ENCODE assay signal across 1 cellular context in the genomic region with DNA sequence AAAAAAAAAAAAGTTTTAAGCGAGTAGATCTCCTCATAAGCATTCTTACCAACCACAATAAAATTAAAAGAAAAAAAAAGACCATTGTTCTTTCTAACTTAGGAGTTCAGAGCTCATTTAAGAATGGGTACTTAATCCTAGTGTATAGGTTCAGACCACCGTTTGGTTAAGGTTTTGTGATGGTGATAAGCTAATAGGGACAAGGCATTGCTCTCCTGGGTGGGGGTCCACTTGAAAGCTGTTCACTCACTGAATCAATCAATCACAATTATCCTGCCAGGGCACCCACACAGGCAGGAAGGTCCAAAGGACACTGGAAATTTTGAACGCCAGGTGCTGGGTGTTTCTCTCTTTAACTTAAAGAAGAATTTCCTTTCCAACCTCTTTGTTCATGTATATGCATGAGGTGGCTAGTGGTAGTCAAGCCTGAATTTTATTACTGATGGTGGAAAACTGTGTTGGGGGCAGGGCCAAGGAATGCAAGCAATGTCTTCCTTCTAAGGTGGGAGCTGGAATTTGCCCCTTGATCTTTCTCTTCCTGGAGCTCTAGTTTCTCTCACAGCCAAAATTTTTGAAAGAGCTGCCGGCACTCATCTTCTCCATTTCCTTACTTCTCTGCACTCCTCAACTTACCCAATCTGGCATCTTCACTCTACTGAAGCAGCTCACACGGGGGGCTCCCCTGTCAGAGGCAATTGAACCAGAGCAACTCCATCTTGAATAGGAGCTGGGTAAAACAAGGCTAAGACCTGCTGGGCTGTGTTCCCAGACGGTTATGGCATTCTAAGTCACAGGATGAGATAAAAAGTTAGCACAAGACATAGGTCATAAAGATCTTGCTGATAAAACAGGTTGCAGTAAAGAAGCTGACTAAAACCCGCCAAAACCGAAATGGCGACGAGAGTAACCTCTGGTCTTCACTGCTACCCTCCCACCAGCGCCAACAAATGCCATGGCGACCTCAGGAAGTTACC.
TF ChIP-seq lines count a peak whose summit lies in the region.

No MANE protein-coding gene starts in this region.

TF ChIP-seq in K562, 482 proteins besides CTCF, POLR2A, EP300 and RAD21 (continued from another document and continues in another):
- TF ChIP-seq, protein P1, sequence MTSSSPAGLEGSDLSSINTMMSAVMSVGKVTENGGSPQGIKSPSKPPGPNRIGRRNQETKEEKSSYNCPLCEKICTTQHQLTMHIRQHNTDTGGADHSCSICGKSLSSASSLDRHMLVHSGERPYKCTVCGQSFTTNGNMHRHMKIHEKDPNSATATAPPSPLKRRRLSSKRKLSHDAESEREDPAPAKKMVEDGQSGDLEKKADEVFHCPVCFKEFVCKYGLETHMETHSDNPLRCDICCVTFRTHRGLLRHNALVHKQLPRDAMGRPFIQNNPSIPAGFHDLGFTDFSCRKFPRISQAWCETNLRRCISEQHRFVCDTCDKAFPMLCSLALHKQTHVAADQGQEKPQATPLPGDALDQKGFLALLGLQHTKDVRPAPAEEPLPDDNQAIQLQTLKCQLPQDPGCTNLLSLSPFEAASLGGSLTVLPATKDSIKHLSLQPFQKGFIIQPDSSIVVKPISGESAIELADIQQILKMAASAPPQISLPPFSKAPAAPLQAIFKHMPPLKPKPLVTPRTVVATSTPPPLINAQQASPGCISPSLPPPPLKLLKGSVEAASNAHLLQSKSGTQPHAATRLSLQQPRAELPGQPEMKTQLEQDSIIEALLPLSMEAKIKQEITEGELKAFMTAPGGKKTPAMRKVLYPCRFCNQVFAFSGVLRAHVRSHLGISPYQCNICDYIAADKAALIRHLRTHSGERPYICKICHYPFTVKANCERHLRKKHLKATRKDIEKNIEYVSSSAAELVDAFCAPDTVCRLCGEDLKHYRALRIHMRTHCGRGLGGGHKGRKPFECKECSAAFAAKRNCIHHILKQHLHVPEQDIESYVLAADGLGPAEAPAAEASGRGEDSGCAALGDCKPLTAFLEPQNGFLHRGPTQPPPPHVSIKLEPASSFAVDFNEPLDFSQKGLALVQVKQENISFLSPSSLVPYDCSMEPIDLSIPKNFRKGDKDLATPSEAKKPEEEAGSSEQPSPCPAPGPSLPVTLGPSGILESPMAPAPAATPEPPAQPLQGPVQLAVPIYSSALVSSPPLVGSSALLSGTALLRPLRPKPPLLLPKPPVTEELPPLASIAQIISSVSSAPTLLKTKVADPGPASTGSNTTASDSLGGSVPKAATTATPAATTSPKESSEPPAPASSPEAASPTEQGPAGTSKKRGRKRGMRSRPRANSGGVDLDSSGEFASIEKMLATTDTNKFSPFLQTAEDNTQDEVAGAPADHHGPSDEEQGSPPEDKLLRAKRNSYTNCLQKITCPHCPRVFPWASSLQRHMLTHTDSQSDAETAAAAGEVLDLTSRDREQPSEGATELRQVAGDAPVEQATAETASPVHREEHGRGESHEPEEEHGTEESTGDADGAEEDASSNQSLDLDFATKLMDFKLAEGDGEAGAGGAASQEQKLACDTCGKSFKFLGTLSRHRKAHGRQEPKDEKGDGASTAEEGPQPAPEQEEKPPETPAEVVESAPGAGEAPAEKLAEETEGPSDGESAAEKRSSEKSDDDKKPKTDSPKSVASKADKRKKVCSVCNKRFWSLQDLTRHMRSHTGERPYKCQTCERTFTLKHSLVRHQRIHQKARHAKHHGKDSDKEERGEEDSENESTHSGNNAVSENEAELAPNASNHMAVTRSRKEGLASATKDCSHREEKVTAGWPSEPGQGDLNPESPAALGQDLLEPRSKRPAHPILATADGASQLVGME (CRISPR knock-in tag; IDR thresholded peaks at IDR 0.05), result peak; percentile 99
- TF ChIP-seq ZNF431 (CRISPR knock-in tag; IDR thresholded peaks at IDR 0.05) (no peak), U2AF1 (optimal IDR thresholded peaks at IDR 0.05; ENCODE audit: low read depth, low read length) (no peak), GTF3C2 (IDR thresholded peaks at IDR 0.05; ENCODE audit: borderline replicate concordance, extremely low read depth, insufficient read length) (no peak), ZNF165 (CRISPR knock-in tag; IDR thresholded peaks at IDR 0.05; ENCODE audit: borderline replicate concordance) (peak; percentile 99), ZNF584 (CRISPR knock-in tag; IDR thresholded peaks at IDR 0.05; ENCODE audit: low read depth) (peak; percentile 98), HBP1 (CRISPR knock-in tag; IDR thresholded peaks at IDR 0.05) (0 out of 2 replicates have a peak, but pooled peaks have one; percentile 77), CREB5 (CRISPR knock-in tag; IDR thresholded peaks at IDR 0.05) (peak; percentile 94), ELF4 (CRISPR knock-in tag; IDR thresholded peaks at IDR 0.05) (peak; percentile 97), NFXL1 (CRISPR knock-in tag; IDR thresholded peaks at IDR 0.05) (peak; percentile 80; the same call in 1 of the 2 replicates), ZNF57 (CRISPR knock-in tag; IDR thresholded peaks at IDR 0.05) (peak; percentile 52; the same call in 1 of the 2 replicates), ETS2 (tag; IDR thresholded peaks at IDR 0.05; ENCODE audit: borderline replicate concordance, poor library complexity, severe bottlenecking) (peak; percentile 88), FOSL1 (tag; conservative IDR thresholded peaks at IDR 0.05) (0 out of 2 replicates have a peak, but pooled peaks have one; percentile 52), NFIX (CRISPR knock-in tag; IDR thresholded peaks at IDR 0.05; ENCODE audit: low read depth) (peak; percentile 71), ZKSCAN8 (CRISPR knock-in tag; IDR thresholded peaks at IDR 0.05) (peak; percentile 88), HMG20A (CRISPR knock-in tag; conservative IDR thresholded peaks at IDR 0.05) (peak; percentile 86; the same call in 1 of the 2 replicates), LCOR (CRISPR knock-in tag; IDR thresholded peaks at IDR 0.05) (no peak), ZNF507 (tag; conservative IDR thresholded peaks at IDR 0.05) (peak; percentile 52), GTF2A2 (tag; IDR thresholded peaks at IDR 0.05) (peak; percentile 92), TCF15 (CRISPR knock-in tag; IDR thresholded peaks at IDR 0.05) (peak; percentile 95; the same call in 1 of the 2 replicates), NELFE (IDR thresholded peaks at IDR 0.05; ENCODE audit: insufficient read depth, insufficient read length) (no peak), KDM5B (IDR thresholded peaks at IDR 0.05; ENCODE audit: insufficient replicate concordance, low read depth, low read length) (peak; percentile 27), TCFL5 (CRISPR knock-in tag; conservative IDR thresholded peaks at IDR 0.05) (peak; percentile 97), TEAD1 (CRISPR knock-in tag; IDR thresholded peaks at IDR 0.05) (peak in 1 of 2 experiments; percentile 99; a peak in 2 of 4 replicates), ZNF41 (CRISPR knock-in tag; conservative IDR thresholded peaks at IDR 0.05) (peak; percentile 99), ZNF175 (CRISPR knock-in tag; IDR thresholded peaks at IDR 0.05; ENCODE audit: low read depth) (peak; percentile 99), NFYB (IDR thresholded peaks at IDR 0.05; ENCODE audit: extremely low read depth, insufficient read length) (no peak)
- TF ChIP-seq, protein P2, sequence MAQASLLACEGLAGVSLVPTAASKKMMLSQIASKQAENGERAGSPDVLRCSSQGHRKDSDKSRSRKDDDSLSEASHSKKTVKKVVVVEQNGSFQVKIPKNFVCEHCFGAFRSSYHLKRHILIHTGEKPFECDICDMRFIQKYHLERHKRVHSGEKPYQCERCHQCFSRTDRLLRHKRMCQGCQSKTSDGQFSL (CRISPR knock-in tag; IDR thresholded peaks at IDR 0.05), result no peak
- TF ChIP-seq, protein P2 (tag; IDR thresholded peaks at IDR 0.05), result peak in 1 of 2 experiments; percentile 98; a peak in 2 of 4 replicates
- TF ChIP-seq, protein P3, sequence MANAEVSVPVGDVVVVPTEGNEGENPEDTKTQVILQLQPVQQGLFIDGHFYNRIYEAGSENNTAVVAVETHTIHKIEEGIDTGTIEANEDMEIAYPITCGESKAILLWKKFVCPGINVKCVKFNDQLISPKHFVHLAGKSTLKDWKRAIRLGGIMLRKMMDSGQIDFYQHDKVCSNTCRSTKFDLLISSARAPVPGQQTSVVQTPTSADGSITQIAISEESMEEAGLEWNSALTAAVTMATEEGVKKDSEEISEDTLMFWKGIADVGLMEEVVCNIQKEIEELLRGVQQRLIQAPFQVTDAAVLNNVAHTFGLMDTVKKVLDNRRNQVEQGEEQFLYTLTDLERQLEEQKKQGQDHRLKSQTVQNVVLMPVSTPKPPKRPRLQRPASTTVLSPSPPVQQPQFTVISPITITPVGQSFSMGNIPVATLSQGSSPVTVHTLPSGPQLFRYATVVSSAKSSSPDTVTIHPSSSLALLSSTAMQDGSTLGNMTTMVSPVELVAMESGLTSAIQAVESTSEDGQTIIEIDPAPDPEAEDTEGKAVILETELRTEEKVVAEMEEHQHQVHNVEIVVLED (CRISPR knock-in tag; IDR thresholded peaks at IDR 0.05), result peak; percentile 91
- TF ChIP-seq, protein P4, sequence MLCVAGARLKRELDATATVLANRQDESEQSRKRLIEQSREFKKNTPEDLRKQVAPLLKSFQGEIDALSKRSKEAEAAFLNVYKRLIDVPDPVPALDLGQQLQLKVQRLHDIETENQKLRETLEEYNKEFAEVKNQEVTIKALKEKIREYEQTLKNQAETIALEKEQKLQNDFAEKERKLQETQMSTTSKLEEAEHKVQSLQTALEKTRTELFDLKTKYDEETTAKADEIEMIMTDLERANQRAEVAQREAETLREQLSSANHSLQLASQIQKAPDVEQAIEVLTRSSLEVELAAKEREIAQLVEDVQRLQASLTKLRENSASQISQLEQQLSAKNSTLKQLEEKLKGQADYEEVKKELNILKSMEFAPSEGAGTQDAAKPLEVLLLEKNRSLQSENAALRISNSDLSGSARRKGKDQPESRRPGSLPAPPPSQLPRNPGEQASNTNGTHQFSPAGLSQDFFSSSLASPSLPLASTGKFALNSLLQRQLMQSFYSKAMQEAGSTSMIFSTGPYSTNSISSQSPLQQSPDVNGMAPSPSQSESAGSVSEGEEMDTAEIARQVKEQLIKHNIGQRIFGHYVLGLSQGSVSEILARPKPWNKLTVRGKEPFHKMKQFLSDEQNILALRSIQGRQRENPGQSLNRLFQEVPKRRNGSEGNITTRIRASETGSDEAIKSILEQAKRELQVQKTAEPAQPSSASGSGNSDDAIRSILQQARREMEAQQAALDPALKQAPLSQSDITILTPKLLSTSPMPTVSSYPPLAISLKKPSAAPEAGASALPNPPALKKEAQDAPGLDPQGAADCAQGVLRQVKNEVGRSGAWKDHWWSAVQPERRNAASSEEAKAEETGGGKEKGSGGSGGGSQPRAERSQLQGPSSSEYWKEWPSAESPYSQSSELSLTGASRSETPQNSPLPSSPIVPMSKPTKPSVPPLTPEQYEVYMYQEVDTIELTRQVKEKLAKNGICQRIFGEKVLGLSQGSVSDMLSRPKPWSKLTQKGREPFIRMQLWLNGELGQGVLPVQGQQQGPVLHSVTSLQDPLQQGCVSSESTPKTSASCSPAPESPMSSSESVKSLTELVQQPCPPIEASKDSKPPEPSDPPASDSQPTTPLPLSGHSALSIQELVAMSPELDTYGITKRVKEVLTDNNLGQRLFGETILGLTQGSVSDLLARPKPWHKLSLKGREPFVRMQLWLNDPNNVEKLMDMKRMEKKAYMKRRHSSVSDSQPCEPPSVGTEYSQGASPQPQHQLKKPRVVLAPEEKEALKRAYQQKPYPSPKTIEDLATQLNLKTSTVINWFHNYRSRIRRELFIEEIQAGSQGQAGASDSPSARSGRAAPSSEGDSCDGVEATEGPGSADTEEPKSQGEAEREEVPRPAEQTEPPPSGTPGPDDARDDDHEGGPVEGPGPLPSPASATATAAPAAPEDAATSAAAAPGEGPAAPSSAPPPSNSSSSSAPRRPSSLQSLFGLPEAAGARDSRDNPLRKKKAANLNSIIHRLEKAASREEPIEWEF (CRISPR knock-in tag; IDR thresholded peaks at IDR 0.05), result peak; percentile 92
